Comparison of ENCODE assay signal across 10 cellular contexts in genomic region chr5:143153332-143154119, GRCh38.
DNase-seq lines count a peak whose midpoint lies in the region; ATAC-seq and TF ChIP-seq lines count a peak whose summit lies in the region.
"Had no signal": no experiment of that assay in that cellular context is flagged by ENCODE, and none has a peak within 500 bp of the region (broad histone marks: within the 10 kb centered on the region; RNA-seq: fewer than 3 reads in every experiment).

No MANE protein-coding gene starts in this region.

- CTCF ChIA-PET in PC-9 (lab: Charles Lee) = interaction anchor here (0.6 kb wide), 1 partner anchor 29 kb away, joined by 9 read pairs; no protein-coding TSS in a partner anchor

- peaks cover 13% of the 10 kb centered on the region; the same call in 1 of the 2 replicates for H3F3A ChIP-seq in PC-9 (ENCODE audit: insufficient read depth, low read depth)

- POLR2A ChIA-PET in PC-9 (lab: Charles Lee; ENCODE audit: unreplicated experiment) = interaction anchor here (0.5 to 0.6 kb wide), 3 partner anchors 39 to 214 kb away, joined by 4 to 11 read pairs (median 5); no protein-coding TSS in a partner anchor

- no peaks in the 10 kb centered on the region for H3K9me2 ChIP-seq in PC-9 (ENCODE audit: insufficient read depth)

- intact Hi-C loops in tibial artery (cut with DNase I; ENCODE audit: low total_unique reads) (no loop called here), PC-9 (cut with micrococcal nuclease; ENCODE audit: unreplicated experiment) (no loop called here)

- no peaks in the 10 kb centered on the region for H4K20me1 ChIP-seq in PC-9 (ENCODE audit: insufficient read depth)

- no peak for ATAC-seq in lung (ENCODE audit: insufficient read depth, low FRiP score)
- ATAC-seq in HG02970 (IDR thresholded peaks at IDR 0.05; ENCODE audit: low FRiP score, unreplicated experiment) = no peak
- no peak for ATAC-seq in HG02588 (IDR thresholded peaks at IDR 0.05; ENCODE audit: unreplicated experiment)

- peak; percentile 25 for DNase-seq in KBM-7
- no peak for DNase-seq in lung (ENCODE audit: low spot score)
- DNase-seq in tibial artery = peak; percentile 88 to 92
- no peak for DNase-seq in PC-9
- DNase-seq in LoVo (ENCODE audit: low spot score) = no peak
- DNase-seq: NCI-H1930, spleen had no signal

- peaks cover 11 to 13% of the 10 kb centered on the region in 2 donors for H3K4me1 ChIP-seq in lung (ENCODE audit: control insufficient read depth in 2 of 2, insufficient read depth in 2 of 2, low read length in 2 of 2)
- H3K4me1 ChIP-seq in tibial artery = peaks cover 0 to 72% (median 50%) of the 10 kb centered on the region in 4 donors
- peaks cover 15% of the 10 kb centered on the region for H3K4me1 ChIP-seq in PC-9 (replicated peaks; ENCODE audit: insufficient read depth)

- no peaks in the 10 kb centered on the region for H3K9me3 ChIP-seq in lung (ENCODE audit: control insufficient read depth in 2 of 2, insufficient read depth in 1 of 2, low read length in 1 of 2)
- no peaks in the 10 kb centered on the region for H3K9me3 ChIP-seq in tibial artery
- no peaks in the 10 kb centered on the region for H3K9me3 ChIP-seq in PC-9 (ENCODE audit: insufficient read depth, low read depth)
- H3K9me3 ChIP-seq: spleen had no signal

- H3K79me2 ChIP-seq in PC-9 (ENCODE audit: low read depth) = no peaks in the 10 kb centered on the region

- H3K4me2 ChIP-seq in PC-9 = no peak overlapping the region

- no peak overlapping the region for H2AFZ ChIP-seq in PC-9

- WGBS in lung, 2 donors = 66 to 67% methylated on average over 7 of the region's 7 CpGs

- no peak for TF ChIP-seq CTCF in lung (IDR thresholded peaks at IDR 0.05; ENCODE audit: control extremely low read depth, extremely low read depth)
- TF ChIP-seq CTCF in tibial artery (IDR thresholded peaks at IDR 0.05) = no peak
- TF ChIP-seq CTCF in PC-9 (conservative IDR thresholded peaks at IDR 0.05) = no peak

- H3K27me3 ChIP-seq in lung (ENCODE audit: control insufficient read depth, insufficient read depth) = no peaks in the 10 kb centered on the region
- no peaks in the 10 kb centered on the region for H3K27me3 ChIP-seq in tibial artery
- no peaks in the 10 kb centered on the region for H3K27me3 ChIP-seq in PC-9 (ENCODE audit: insufficient read depth, low read depth)
- H3K27me3 ChIP-seq: spleen had no signal

- BruUV-seq in PC-9 (replicated peaks; lab: Mats Ljungman, UMichigan) = no TSS peak

- in situ Hi-C loops in KBM-7 (cut with MboI; ENCODE audit: low pct_unique_long_range_greater_than_20kb, low sequenced_read_pairs) = no loop called here

- H3K27ac ChIP-seq in cingulate gyrus (ENCODE audit: low read depth, low read length) (peak overlapping the region; percentile 58), lung (ENCODE audit: low read depth in 1 of 2, low read length in 1 of 2) (peak overlapping the region; percentile 38 to 67), tibial artery (peak overlapping the region; percentile 66 to 75), PC-9 (no peak overlapping the region)

- H3K36me3 ChIP-seq in lung (ENCODE audit: control insufficient read depth in 2 of 2, insufficient read depth in 2 of 2, low read length in 2 of 2) (peaks cover 4 to 5% of the 10 kb centered on the region in 2 donors), tibial artery (no peaks in the 10 kb centered on the region), PC-9 (ENCODE audit: low read depth) (no peaks in the 10 kb centered on the region; the same call in 1 of the 2 replicates)

- H3K4me3 ChIP-seq in lung (no peak overlapping the region), tibial artery (peak overlapping the region; percentile 5 to 6), PC-9 (no peak overlapping the region)
- H3K4me3 ChIP-seq: spleen had no signal

Comparison
In these comparisons a context has a peak if more than half of its experiments do, and no peak if none do; other contexts are left out.
1. DNase-seq: peak in KBM-7 (single experiment) and tibial artery (2 of 2); none in lung (single experiment), PC-9 (0 of 2) and LoVo (single experiment).
2. H3K4me3 ChIP-seq: peak in tibial artery (2 of 2); none in lung (single experiment) and PC-9 (single experiment).